ENCODE assay signal across 2 cellular contexts in the genomic region with DNA sequence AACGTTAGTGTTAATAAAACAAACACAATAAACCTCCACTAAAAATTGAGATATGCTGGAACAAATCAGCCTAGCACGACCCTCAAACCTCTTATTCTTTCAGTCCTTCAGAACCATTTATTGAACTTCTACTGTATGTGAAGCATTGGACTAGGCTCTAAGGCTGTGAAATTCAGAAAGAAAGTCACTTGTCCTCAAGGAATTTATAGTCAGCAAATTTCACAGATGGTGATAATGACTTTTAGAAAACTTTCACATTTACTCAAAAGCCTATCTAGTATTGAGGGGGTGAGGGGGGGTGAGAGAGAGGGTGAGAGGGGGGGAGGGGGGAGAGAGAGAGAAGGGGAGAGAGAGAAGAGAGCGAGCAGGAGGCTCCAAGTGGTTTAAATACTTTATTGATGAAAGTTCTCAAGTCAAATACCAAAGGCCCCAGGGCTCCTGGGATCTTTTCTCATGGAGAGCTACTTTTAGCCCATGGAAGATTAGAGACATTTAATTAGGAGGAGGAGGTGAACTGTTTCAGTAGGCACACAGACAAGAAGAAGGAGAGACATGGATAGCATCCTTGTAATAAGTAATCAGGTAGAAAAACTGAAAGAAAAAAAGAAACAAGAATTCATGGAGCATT.
TF ChIP-seq lines count a peak whose summit lies in the region.

No MANE protein-coding gene starts in this region.

TF ChIP-seq in HepG2, 621 proteins besides CTCF, POLR2A, EP300 and RAD21:
- TF ChIP-seq ISX (CRISPR knock-in tag; conservative IDR thresholded peaks at IDR 0.05) (no peak), REPIN1 (CRISPR knock-in tag; IDR thresholded peaks at IDR 0.05; ENCODE audit: borderline replicate concordance, low read depth) (no peak), HNRNPK (IDR thresholded peaks at IDR 0.05; ENCODE audit: low read depth, low read length, poor library complexity, severe bottlenecking) (peak; percentile 88), ZNF720 (CRISPR knock-in tag; IDR thresholded peaks at IDR 0.05) (no peak), AHR (CRISPR knock-in tag; IDR thresholded peaks at IDR 0.05) (no peak), ZNF766 (CRISPR knock-in tag; IDR thresholded peaks at IDR 0.05; ENCODE audit: borderline replicate concordance) (no peak), MAFK (conservative IDR thresholded peaks at IDR 0.05 in 1 of 2, IDR thresholded peaks at IDR 0.05 in 1 of 2; ENCODE audit: low read length in 2 of 2) (peak; percentile 17 to 50; a peak in 1 of 4 replicates), ZNF772 (CRISPR knock-in tag; IDR thresholded peaks at IDR 0.05) (no peak), FOSL2 (CRISPR knock-in tag; IDR thresholded peaks at IDR 0.05) (no peak), NFATC3 (CRISPR knock-in tag; IDR thresholded peaks at IDR 0.05) (no peak), MAFF (IDR thresholded peaks at IDR 0.05; ENCODE audit: low read depth, low read length) (0 out of 2 replicates have a peak, but pooled peaks have one; percentile 45), PCBP1 (IDR thresholded peaks at IDR 0.05; ENCODE audit: borderline replicate concordance, low read depth, low read length) (0 out of 2 replicates have a peak, but pooled peaks have one; percentile 42), ISL2 (CRISPR knock-in tag; IDR thresholded peaks at IDR 0.05) (no peak), HNRNPL (IDR thresholded peaks at IDR 0.05; ENCODE audit: low read depth, low read length) (no peak)
- TF ChIP-seq, protein P1, sequence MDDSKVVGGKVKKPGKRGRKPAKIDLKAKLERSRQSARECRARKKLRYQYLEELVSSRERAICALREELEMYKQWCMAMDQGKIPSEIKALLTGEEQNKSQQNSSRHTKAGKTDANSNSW (CRISPR knock-in tag; IDR thresholded peaks at IDR 0.05; ENCODE audit: borderline replicate concordance) = no peak

TF ChIP-seq in H1, 55 proteins besides CTCF, POLR2A, EP300 and RAD21:
- TF ChIP-seq SRF (IDR thresholded peaks at IDR 0.05; ENCODE audit: low read depth, low read length) (no peak), TAF7 (optimal IDR thresholded peaks at IDR 0.05; ENCODE audit: borderline replicate concordance, low read depth, low read length) (peak; percentile 43)
